Comparison of ENCODE assay signal across 21 cellular contexts in genomic region chr17:34726536-34727384, GRCh38.
"Had no signal": no experiment of that assay in that cellular context is flagged by ENCODE, and none has a peak within 500 bp of the region (broad histone marks: within the 10 kb centered on the region; RNA-seq: fewer than 3 reads in every experiment).

No MANE protein-coding gene starts in this region.

- H3K27ac ChIP-seq: colonic mucosa, right lobe of liver, skin epidermis, tibial artery, VCaP had no signal

- DNase-seq: activated CD4-positive, alpha-beta memory T cell treated with anti-CD3 and anti-CD28 coated beads, Interleukin-2, amount 10 ng/mL, durations not matched to agents 7 days and 5 days; activated CD4-positive, alpha-beta T cell treated with anti-CD3 and anti-CD28 coated beads, Interleukin-2, amount 10 ng/mL, durations not matched to agents 24 days and 14 days; activated effector memory CD4-positive, alpha-beta T cell treated with Interleukin-2 at 50 U/mL for 16 hours; activated naive CD4-positive, alpha-beta T cell treated with anti-CD3 and anti-CD28 coated beads for 36 hours; activated naive CD8-positive, alpha-beta T cell treated with anti-CD3 and anti-CD28 coated beads, Interleukin-2, amount 10 ng/mL, durations not matched to agents 7 days and 5 days; activated T-cell treated with anti-CD3 and anti-CD28 coated beads, Interleukin-2, amount 50 U/mL, for 72 hours; amniotic stem cell; colonic mucosa; foreskin melanocyte; left colon; naive B cell; occipital lobe; stimulated activated CD4-positive, alpha-beta T cell treated with anti-CD3 and anti-CD28 coated beads, Interleukin-1b, Interleukin-23, amount 100 ng/mL, for 48 hours; stimulated activated naive CD8-positive, alpha-beta T cell treated with anti-CD3 and anti-CD28 coated beads, Interleukin-15, amount 100 ng/mL, for 72 hours; tibial artery had no signal

- H3K4me1 ChIP-seq: colonic mucosa, right lobe of liver, tibial artery had no signal

- H3K36me3 ChIP-seq: colonic mucosa, right lobe of liver, tibial artery had no signal

- ATAC-seq: activated CD4-positive, CD25-positive, alpha-beta regulatory T cell treated with anti-CD3 and anti-CD28 coated beads, Interleukin-2, amount 50 U/mL, for 24 hours; activated T-cell treated with anti-CD3 and anti-CD28 coated beads, Interleukin-2, amount 50 U/mL, for 72 hours; left colon; right lobe of liver; stimulated activated effector memory CD8-positive, alpha-beta T cell treated with anti-CD3 and anti-CD28 coated beads, Interleukin-12 subunit alpha, Interleukin-12 subunit beta, amount 100 ng/mL, for 72 hours; stimulated activated naive CD8-positive, alpha-beta T cell treated with anti-CD3 and anti-CD28 coated beads, Interleukin-15, amount 100 ng/mL, for 72 hours had no signal

- H3K27me3 ChIP-seq: colonic mucosa, right lobe of liver had no signal

- H3K4me3 ChIP-seq: colonic mucosa, lung, right lobe of liver, skin epidermis, tibial artery had no signal

- H3K9me3 ChIP-seq: colonic mucosa, right lobe of liver, tibial artery had no signal
